Comparison of ENCODE assay signal across 18 cellular contexts in the genomic region with DNA sequence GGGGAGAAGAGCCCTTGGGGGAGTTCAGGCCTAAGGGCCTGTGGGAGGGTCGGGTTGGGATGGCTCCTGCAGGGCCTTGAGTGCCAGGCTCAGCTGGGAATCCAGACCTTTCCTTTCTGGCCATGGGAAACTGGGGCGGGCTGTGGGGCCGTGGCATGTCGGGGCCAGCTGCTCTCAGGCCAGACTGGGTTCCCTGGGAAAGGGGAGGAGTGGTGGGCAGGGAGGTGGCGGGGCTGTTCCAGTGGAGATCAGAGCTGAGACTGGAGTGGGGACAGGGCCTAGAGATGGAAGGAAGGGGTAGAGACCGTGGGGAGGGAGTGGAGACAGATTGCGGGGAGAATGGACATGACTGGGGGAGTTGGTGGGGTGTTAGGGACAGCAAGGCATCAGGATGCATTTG. TPM values are rescaled to one million over a fixed set of nuclear protein-coding genes. Genes with fewer than 3 reads are reported as not detected.
"Had no signal": no experiment of that assay in that cellular context is flagged by ENCODE, and none has a peak within 500 bp of the region (broad histone marks: within the 10 kb centered on the region; RNA-seq: fewer than 3 reads in every experiment).

No MANE protein-coding gene starts in this region.

- H3K36me3 ChIP-seq: upper lobe of left lung had no signal

- H3K4me1 ChIP-seq: upper lobe of left lung had no signal

- H3K9me3 ChIP-seq: testis, upper lobe of left lung had no signal

- FAIRE-seq: islet of Langerhans had no signal

- H3K27ac ChIP-seq: testis, upper lobe of left lung had no signal

- DNase-seq: activated CD4-positive, CD25-positive, alpha-beta regulatory T cell treated with anti-CD3 and anti-CD28 coated beads, Interleukin-2, amount 50 U/mL, for 72 hours; activated gamma-delta T cell; amniotic stem cell; effector memory CD8-positive, alpha-beta T cell; foreskin melanocyte; glutamatergic neuron; hippocampal formation; left cardiac atrium; occipital lobe; stimulated activated CD4-positive, alpha-beta T cell treated with anti-CD3 and anti-CD28 coated beads, Interleukin-15, amount 100 ng/mL, for 24 hours; stimulated activated CD4-positive, alpha-beta T cell treated with anti-CD3 and anti-CD28 coated beads, Interleukin-4, amount 100 ng/mL, for 1 hour; stimulated activated naive CD8-positive, alpha-beta T cell treated with anti-CD3 and anti-CD28 coated beads, Interleukin-15, amount 100 ng/mL, for 72 hours; T-helper 1 cell; T-helper 9 cell; testis had no signal

- H3K27me3 ChIP-seq: testis, upper lobe of left lung had no signal

- ATAC-seq: effector memory CD8-positive, alpha-beta T cell; left cardiac atrium; natural killer cell treated with Interleukin-12 subunit alpha and Interleukin-12 subunit beta and Interleukin-15 and Interleukin-18, amount 100 ng/mL, for 72 hours; stimulated activated naive CD8-positive, alpha-beta T cell treated with anti-CD3 and anti-CD28 coated beads, Interleukin-15, amount 100 ng/mL, for 72 hours had no signal

- H3K4me3 ChIP-seq: testis, upper lobe of left lung had no signal

RNA-seq across cellular contexts. Expression of gene FBLN2, which starts 20.3 kb away (rescaled TPM):
- total RNA-seq: natural killer cell treated with Interleukin-12 subunit alpha and Interleukin-12 subunit beta and Interleukin-15 and Interleukin-18, amount 100 ng/mL, for 72 hours had no signal
